6 cellular contexts compared by ENCODE assay signal in the genomic region with DNA sequence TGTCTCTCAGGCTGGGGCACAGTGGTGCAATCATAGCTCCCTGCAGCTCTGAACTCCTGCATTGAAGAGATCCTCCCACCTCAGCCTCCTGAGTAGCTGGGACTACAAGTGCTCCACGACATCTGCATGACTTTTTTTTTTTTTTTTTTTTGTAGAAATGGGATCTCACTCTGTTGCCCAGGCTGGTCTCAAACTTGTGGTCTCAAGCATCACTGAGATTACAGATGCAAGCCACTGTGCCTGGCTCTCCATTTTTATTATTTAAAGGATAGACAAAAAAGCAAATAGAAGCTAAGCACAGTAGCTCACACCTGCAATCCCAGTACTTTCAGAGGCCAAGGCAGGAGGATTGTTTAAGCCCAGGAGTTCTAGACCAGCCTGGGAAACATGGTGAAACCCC.
"Had no signal": no experiment of that assay in that cellular context is flagged by ENCODE, and none has a peak within 500 bp of the region (broad histone marks: within the 10 kb centered on the region; RNA-seq: fewer than 3 reads in every experiment).

No MANE protein-coding gene starts in this region.

- DNase-seq: IMR-90, KBM-7, KG1 had no signal

- H3K27ac ChIP-seq: HL-60, KMS-11 had no signal

- FAIRE-seq: HTR-8/SVneo had no signal

- H3K9ac ChIP-seq: KMS-11 had no signal

- H3K4me2 ChIP-seq: KMS-11 had no signal
